18 cellular contexts compared by ENCODE assay signal in the genomic region with DNA sequence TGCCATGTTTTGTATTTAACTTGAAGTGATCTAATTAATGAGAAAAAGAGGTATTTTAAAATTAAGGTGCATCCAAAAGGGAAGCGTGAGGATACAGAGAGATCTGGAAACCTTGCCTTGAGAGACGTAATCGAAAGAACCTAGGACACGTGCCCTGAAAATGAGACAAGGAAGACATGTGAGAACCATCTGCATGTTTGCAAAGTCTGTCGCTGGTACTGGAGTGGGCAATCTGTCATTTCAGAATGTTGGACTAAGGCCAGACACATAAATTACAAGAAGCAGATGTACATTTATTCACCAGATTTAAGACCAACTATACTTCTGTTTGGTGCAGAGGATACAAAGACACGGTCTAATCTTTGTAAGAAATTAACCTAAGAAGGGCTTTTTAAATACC. TPM values are rescaled to one million over a fixed set of nuclear protein-coding genes. Genes with fewer than 3 reads are reported as not detected.
A peak's percentile ranks its signal among the peaks of the same experiment; 100 is the strongest.
DNase-seq lines count a peak whose midpoint lies in the region; ATAC-seq and TF ChIP-seq lines count a peak whose summit lies in the region.
"Had no signal": no experiment of that assay in that cellular context is flagged by ENCODE, and none has a peak within 500 bp of the region (broad histone marks: within the 10 kb centered on the region; RNA-seq: fewer than 3 reads in every experiment).

No MANE protein-coding gene starts in this region.

- H3K36me3 ChIP-seq in BE2C (no peaks in the 10 kb centered on the region), mucosa of descending colon (ENCODE audit: low read depth) (no peaks in the 10 kb centered on the region)
- H3K36me3 ChIP-seq: WERI-Rb-1 had no signal

- CTCF ChIA-PET in GM10248 (lab: Yijun Ruan, JAX) = no interaction called here

- no peak for TF ChIP-seq CTCF in BE2C (IDR thresholded peaks at IDR 0.05; ENCODE audit: low read depth, low read length)
- no peak for TF ChIP-seq CTCF in GM10248 (IDR thresholded peaks at IDR 0.05; ENCODE audit: control extremely low read depth, extremely low read depth, low read depth, missing control alignments)
- no peak for TF ChIP-seq CTCF in mucosa of descending colon (IDR thresholded peaks at IDR 0.05)

- peaks cover 4% of the 10 kb centered on the region for H3K4me1 ChIP-seq in BE2C
- no peaks in the 10 kb centered on the region for H3K4me1 ChIP-seq in mucosa of descending colon (ENCODE audit: low read depth)
- H3K4me1 ChIP-seq: foreskin keratinocyte, left lung had no signal

- H3K4me3 ChIP-seq in BE2C (ENCODE audit: low read depth, low read length) = no peak overlapping the region
- no peak overlapping the region for H3K4me3 ChIP-seq in mucosa of descending colon
- H3K4me3 ChIP-seq: left lung had no signal

- intact Hi-C loops in mucosa of descending colon (cut with DNase I, micrococcal nuclease) = no loop called here

- no peak for ATAC-seq in HG03135 (IDR thresholded peaks at IDR 0.05; ENCODE audit: unreplicated experiment)
- no peak for ATAC-seq in esophagus mucosa
- no peak for ATAC-seq in mucosa of descending colon
- ATAC-seq: activated CD8-positive, alpha-beta T cell treated with anti-CD3 and anti-CD28 coated beads for 36 hours; CD8-positive, alpha-beta T cell; foreskin keratinocyte; left lung; stimulated activated naive CD8-positive, alpha-beta T cell treated with anti-CD3 and anti-CD28 coated beads, Interleukin-15, amount 100 ng/mL, for 72 hours had no signal

- no peaks in the 10 kb centered on the region for H3K9me3 ChIP-seq in BE2C
- H3K9me3 ChIP-seq in mucosa of descending colon = no peaks in the 10 kb centered on the region
- H3K9me3 ChIP-seq: left lung had no signal

- DNase-seq in BE2C = peak; percentile 46
- peak; percentile 37 for DNase-seq in NCI-H1436 treated with DMSO at 0.1 percent for 48 hours (lab: John Stamatoyannopoulos, UW)
- DNase-seq in NCI-H446 (lab: John Stamatoyannopoulos, UW) = peak; percentile 57 to 87
- DNase-seq in SK-N-DZ (ENCODE audit: low spot score) = peak; percentile 23
- no peak for DNase-seq in GM10248 (ENCODE audit: extremely low spot score)
- no peak for DNase-seq in mucosa of descending colon
- DNase-seq: ACHN; activated CD8-positive, alpha-beta T cell treated with anti-CD3 and anti-CD28 coated beads for 36 hours; activated T-cell treated with anti-CD3 and anti-CD28 coated beads, Interleukin-2, amount 50 U/mL, for 48 hours; CD8-positive, alpha-beta T cell; foreskin keratinocyte; left lung; RPMI8226; stimulated activated naive CD8-positive, alpha-beta T cell treated with anti-CD3 and anti-CD28 coated beads, Interleukin-15, amount 100 ng/mL, for 72 hours; WERI-Rb-1 had no signal

- POLR2A ChIA-PET in GM10248 (lab: Yijun Ruan, JAX) = no interaction called here

- no peaks in the 10 kb centered on the region for H3K27me3 ChIP-seq in BE2C
- H3K27me3 ChIP-seq: foreskin keratinocyte, left lung had no signal

RNA-seq across cellular contexts. Expression of a gene that starts 9.2 kb away (rescaled TPM):
- polyA plus RNA-seq in BE2C (2012; ENCODE audit: insufficient read depth, insufficient read length, low read depth) = not detected
- polyA plus RNA-seq in SK-N-DZ (2014; cell fraction: cytosol; rRNA removed) = not detected in 2 replicates
- not detected in 2 replicates for polyA plus RNA-seq in SK-N-DZ (2014; cell fraction: nucleus; rRNA removed)
- total RNA-seq in esophagus mucosa (7.5 TPM), mucosa of descending colon (100 to 1,000 TPM; 191 to 861 (median 775) TPM)
- total RNA-seq: activated CD8-positive, alpha-beta T cell treated with anti-CD3 and anti-CD28 coated beads for 36 hours; CD8-positive, alpha-beta T cell; M059J had no signal

RNA-seq across cellular contexts. Expression of a gene that starts 42.1 kb away (rescaled TPM):
- 3.4 TPM for polyA plus RNA-seq in BE2C (2012; ENCODE audit: insufficient read depth, insufficient read length, low read depth)
- polyA plus RNA-seq in SK-N-DZ (2014; cell fraction: cytosol; rRNA removed) = 38.4 and 42.4 TPM in 2 replicates
- polyA plus RNA-seq in SK-N-DZ (2014; cell fraction: nucleus; rRNA removed) = 16.9 and 20.2 TPM in 2 replicates
- total RNA-seq in esophagus mucosa (12.7 TPM), mucosa of descending colon (10 to 100 TPM; 38.9 to 91.4 (median 90.8) TPM)

Comparison
In these comparisons a context has a peak if more than half of its experiments do, and no peak if none do; other contexts are left out.
1. DNase-seq: peak in BE2C (single experiment), NCI-H1436 treated with DMSO at 0.1 percent for 48 hours (single experiment), NCI-H446 (2 of 2) and SK-N-DZ (single experiment); none in GM10248 (single experiment) and mucosa of descending colon (0 of 3).
2. RNA of a gene that starts 9.2 kb away (total RNA-seq): 191 to 861 TPM in mucosa of descending colon; 7.5 TPM in esophagus mucosa (single experiment); every median in the first group is over 10 times any median in the second.